19 cellular contexts compared by ENCODE assay signal in genomic region chr16:85190572-85190971, GRCh38.
"Had no signal": no experiment of that assay in that cellular context is flagged by ENCODE, and none has a peak within 500 bp of the region (broad histone marks: within the 10 kb centered on the region; RNA-seq: fewer than 3 reads in every experiment).

No MANE protein-coding gene starts in this region.

- H3K4me3 ChIP-seq: left lung, pancreas, thyroid gland had no signal

- H3K36me3 ChIP-seq: left lung, pancreas, thyroid gland had no signal

- H3K9me3 Mint-ChIP-seq: activated T-helper 1 cell treated with anti-CD3 and anti-CD28 coated beads, Interleukin-12 subunit alpha, Interleukin-12 subunit beta, Interleukin-2, Interleukin-4 antibody, amounts not matched to agents 30 ng/mL and 10 ng/mL and 1 ng/mL, durations not matched to agents 14 hours and 24 hours and 36 hours had no signal

- H3K36me3 Mint-ChIP-seq: activated CD4-positive, alpha-beta memory T cell treated with anti-CD3 and anti-CD28 coated beads for 36 hours; stimulated activated naive B cell treated with anti-CD40 and anti-IgM and Interleukin-4, amounts not matched to agents 10 μg/mL and 1 μg/mL and 100 μg/mL, for 72 hours had no signal

- H3K9me3 ChIP-seq: pancreas, thyroid gland had no signal

- ATAC-seq: left lung; naive thymus-derived CD4-positive, alpha-beta T cell; pancreas; stimulated activated naive B cell treated with anti-CD40 and anti-IgM and Interleukin-4, amounts not matched to agents 10 μg/mL and 1 μg/mL and 100 μg/mL, for 72 hours had no signal

- DNase-seq: activated B cell treated with CpG ODN at 0.5 μM for 24 hours; activated CD4-positive, alpha-beta memory T cell treated with anti-CD3 and anti-CD28 coated beads for 36 hours; activated CD4-positive, alpha-beta T cell treated with anti-CD3 and anti-CD28 coated beads for 4 hours; activated gamma-delta T cell treated with Interleukin-2 at 50 U/mL for 16 hours; activated T-cell treated with anti-CD3 and anti-CD28 coated beads for 4 hours; endodermal cell; foreskin melanocyte; glutamatergic neuron; hypothalamus; kidney; naive thymus-derived CD4-positive, alpha-beta T cell; stimulated activated naive B cell treated with anti-CD40 and anti-IgM and Interleukin-4, amounts not matched to agents 10 μg/mL and 1 μg/mL and 100 μg/mL, for 72 hours; T-helper 1 cell; T-helper 9 cell; thyroid gland had no signal

- H3K4me1 ChIP-seq: left lung had no signal

- H3K27ac ChIP-seq: left lung, pancreas, thyroid gland had no signal

- H3K27me3 Mint-ChIP-seq: activated CD4-positive, alpha-beta memory T cell treated with anti-CD3 and anti-CD28 coated beads for 36 hours had no signal

- H3K4me1 Mint-ChIP-seq: activated B cell treated with CpG ODN at 0.5 μM for 24 hours; naive thymus-derived CD4-positive, alpha-beta T cell; stimulated activated naive B cell treated with anti-CD40 and anti-IgM and Interleukin-4, amounts not matched to agents 10 μg/mL and 1 μg/mL and 100 μg/mL, for 72 hours had no signal

- H3K4me3 Mint-ChIP-seq: activated B cell treated with CpG ODN at 0.5 μM for 24 hours; activated CD4-positive, alpha-beta memory T cell treated with anti-CD3 and anti-CD28 coated beads for 36 hours; activated naive CD8-positive, alpha-beta T cell; activated T-helper 1 cell treated with anti-CD3 and anti-CD28 coated beads, Interleukin-12 subunit alpha, Interleukin-12 subunit beta, Interleukin-2, Interleukin-4 antibody, amounts not matched to agents 30 ng/mL and 10 ng/mL and 1 ng/mL, durations not matched to agents 14 hours and 24 hours and 36 hours; endodermal cell; naive thymus-derived CD4-positive, alpha-beta T cell; stimulated activated naive B cell treated with anti-CD40 and anti-IgM and Interleukin-4, amounts not matched to agents 10 μg/mL and 1 μg/mL and 100 μg/mL, for 72 hours had no signal

- H3K27ac Mint-ChIP-seq: activated B cell treated with CpG ODN at 0.5 μM for 24 hours; activated CD4-positive, alpha-beta memory T cell treated with anti-CD3 and anti-CD28 coated beads for 36 hours; activated naive CD8-positive, alpha-beta T cell; activated T-helper 1 cell treated with anti-CD3 and anti-CD28 coated beads, Interleukin-12 subunit alpha, Interleukin-12 subunit beta, Interleukin-2, Interleukin-4 antibody, amounts not matched to agents 30 ng/mL and 10 ng/mL and 1 ng/mL, durations not matched to agents 14 hours and 24 hours and 36 hours; endodermal cell; naive thymus-derived CD4-positive, alpha-beta T cell; stimulated activated naive B cell treated with anti-CD40 and anti-IgM and Interleukin-4, amounts not matched to agents 10 μg/mL and 1 μg/mL and 100 μg/mL, for 72 hours had no signal

- H3K27me3 ChIP-seq: left lung, pancreas, thyroid gland had no signal
